8 cellular contexts compared by ENCODE assay signal in genomic region chr3:49722896-49723295, GRCh38. TPM values are rescaled to one million over a fixed set of nuclear protein-coding genes. Genes with fewer than 3 reads are reported as not detected.
A peak's percentile ranks its signal among the peaks of the same experiment; 100 is the strongest.
DNase-seq lines count a peak whose midpoint lies in the region; ATAC-seq, FAIRE-seq and TF ChIP-seq lines count a peak whose summit lies in the region.

No MANE protein-coding gene starts in this region.

- no peaks in the 10 kb centered on the region for H3K9me3 ChIP-seq in K562 (replicated peaks; ENCODE audit: control insufficient read depth, insufficient read depth, low read depth, low read length)
- H3K9me3 ChIP-seq in lower lobe of right lung, result no peaks in the 10 kb centered on the region
- H3K9me3 ChIP-seq in tibial nerve, result no peaks in the 10 kb centered on the region

- TF ChIP-seq POLR2A in K562 (conservative IDR thresholded peaks at IDR 0.05) (no peak), tibial nerve (IDR thresholded peaks at IDR 0.05) (no peak)

- POLR2A ChIA-PET in K562 (lab: Yijun Ruan, JAX), result interaction anchor here (0.7 kb wide), 1 partner anchor 8 kb away, joined by 3 read pairs; no protein-coding TSS in a partner anchor

- peak overlapping the region; percentile 93 for H3K4me2 ChIP-seq in K562 (ENCODE audit: insufficient read depth, low read length)

- ATAC-seq in activated T-cell treated with anti-CD3 and anti-CD28 coated beads, Interleukin-2, amount 50 U/mL, for 4 hours, result no peak
- ATAC-seq in K562 (no peak), lower lobe of right lung (no peak)

- H3K36me3 Mint-ChIP-seq in activated T-cell treated with anti-CD3 and anti-CD28 coated beads, Interleukin-2, amount 50 U/mL, for 4 hours (ENCODE audit: insufficient read depth), result peaks cover 12% of the 10 kb centered on the region

- H2AFZ ChIP-seq in K562 (ENCODE audit: low read depth, low read length), result no peak overlapping the region

- H3K4me1 ChIP-seq in K562 (replicated peaks in 1 of 2; ENCODE audit: control insufficient read depth in 2 of 2, insufficient read depth in 2 of 2, low read length in 2 of 2) (peaks cover 2 to 41% of the 10 kb centered on the region in 2 experiments; a peak in 4 of 5 replicates), lower lobe of right lung (peaks cover 43% of the 10 kb centered on the region), tibial nerve (peaks cover 0 to 55% (median 24%) of the 10 kb centered on the region in 4 donors)

- 0 out of 2 replicates have a peak, but pooled peaks cover 3% of the 10 kb centered on the region for H4K20me1 ChIP-seq in K562 (replicated peaks; ENCODE audit: control insufficient read depth, insufficient read depth, low read length)

- no peaks in the 10 kb centered on the region for H3K9me1 ChIP-seq in K562 (ENCODE audit: control insufficient read depth, insufficient read depth, low read length)

- in situ Hi-C loops in K562 (cut with MboI) (no loop called here), ACHN (cut with HindIII; ENCODE audit: low pct_ligation_motif_present, low pct_unique_long_range_greater_than_20kb, low sequenced_read_pairs) (no loop called here)

- H3K36me3 ChIP-seq in K562 (ENCODE audit: control insufficient read depth, insufficient read depth, low read length) (peaks cover 67% of the 10 kb centered on the region; the same call in 2 of the 3 replicates), lower lobe of right lung (peaks cover 50% of the 10 kb centered on the region), tibial nerve (peaks cover 0 to 49% (median 0%) of the 10 kb centered on the region in 3 donors)

- intact Hi-C loops in K562 (cut with micrococcal nuclease), result loop anchor here (5.0 kb wide), 1 partner anchor 114 kb away; no protein-coding TSS in a partner anchor
- intact Hi-C loops in lower lobe of right lung (cut with DNase I), result no loop called here

- peak overlapping the region; percentile 95 to 100 for H3K9ac ChIP-seq in K562 (ENCODE audit: insufficient read depth in 1 of 2, low read depth in 2 of 2, low read length in 2 of 2)

- peak overlapping the region; percentile 99 for H3K4me3 ChIP-seq in K562
- H3K4me3 ChIP-seq in lower lobe of right lung, result peak overlapping the region; percentile 96
- H3K4me3 ChIP-seq in tibial nerve, result peak overlapping the region; percentile 74 to 98 (median 94)

- TF ChIP-seq RAD21 in K562 (CRISPR knock-in tag; conservative IDR thresholded peaks at IDR 0.05 in 1 of 2, IDR thresholded peaks at IDR 0.05 in 1 of 2), result no peak

- no peaks in the 10 kb centered on the region for H3K9me3 Mint-ChIP-seq in activated T-cell treated with anti-CD3 and anti-CD28 coated beads, Interleukin-2, amount 50 U/mL, for 4 hours

- BruUV-seq in K562 (replicated peaks; lab: Mats Ljungman, UMichigan), result no TSS peak

- peak overlapping the region; percentile 90; the same call in 2 of the 3 replicates for H3K27ac ChIP-seq in K562 (ENCODE audit: extremely low read depth, low read depth, low read length)
- H3K27ac ChIP-seq in lower lobe of right lung, result peak overlapping the region; percentile 97
- peak overlapping the region; percentile 77 to 96 (median 92) for H3K27ac ChIP-seq in tibial nerve

- no peak for TF ChIP-seq EP300 in K562 (IDR thresholded peaks at IDR 0.05; ENCODE audit: low read length)
- TF ChIP-seq EP300 in tibial nerve (IDR thresholded peaks at IDR 0.05), result no peak

- FAIRE-seq in K562 (lab: Jason Lieb, UNC), result no peak

- TF ChIP-seq CTCF in K562 (IDR thresholded peaks at IDR 0.05 in 2 of 3, conservative IDR thresholded peaks at IDR 0.05 in 1 of 3; ENCODE audit: insufficient read depth in 2 of 3, low read depth in 1 of 3, low read length in 3 of 3) (no peak), lower lobe of right lung (IDR thresholded peaks at IDR 0.05) (no peak), tibial nerve (IDR thresholded peaks at IDR 0.05) (no peak)

- DNase-seq in activated T-cell treated with anti-CD3 and anti-CD28 coated beads, Interleukin-2, amount 50 U/mL, for 4 hours, result no peak
- DNase-seq in activated T-cell treated with anti-CD3 and anti-CD28 coated beads, Interleukin-2, amount 50 U/mL, for 48 hours, result no peak
- no peak for DNase-seq in K562 (ENCODE audit: extremely low read depth in 1 of 4, low spot score in 3 of 4)
- DNase-seq in lower lobe of right lung, result no peak
- peak in 1 of 2 donors; percentile 10 for DNase-seq in tibial nerve (ENCODE audit: low spot score in 2 of 2)
- DNase-seq in DMS114 treated with DMSO at 0.1 percent for 48 hours (lab: John Stamatoyannopoulos, UW; ENCODE audit: unreplicated experiment), result no peak
- no peak for DNase-seq in NCI-H748 (lab: John Stamatoyannopoulos, UW; ENCODE audit: unreplicated experiment)
- DNase-seq in ACHN, result no peak

- peak overlapping the region; percentile 94 for H3K4me3 Mint-ChIP-seq in activated T-cell treated with anti-CD3 and anti-CD28 coated beads, Interleukin-2, amount 50 U/mL, for 4 hours

- peaks cover 12% of the 10 kb centered on the region for H3K79me2 ChIP-seq in K562 (ENCODE audit: control insufficient read depth, insufficient read depth, low read length)

- CTCF ChIA-PET in K562 (lab: Yijun Ruan, JAX; ENCODE audit: low intra/inter-chr PET ratio), result no interaction called here

- no peaks in the 10 kb centered on the region for H3K27me3 Mint-ChIP-seq in activated T-cell treated with anti-CD3 and anti-CD28 coated beads, Interleukin-2, amount 50 U/mL, for 4 hours (ENCODE audit: low read depth)

- peaks cover 35% of the 10 kb centered on the region for H3K4me1 Mint-ChIP-seq in activated T-cell treated with anti-CD3 and anti-CD28 coated beads, Interleukin-2, amount 50 U/mL, for 4 hours (ENCODE audit: low read depth)

- 52% methylated on average over 5 of the region's 8 CpGs for WGBS in K562 (ENCODE audit: insufficient coverage, low coverage, missing lambda C conversion rate)
- 45 to 52% methylated on average over 8 of the region's 8 CpGs for WGBS in tibial nerve, 2 donors

- H3K27me3 ChIP-seq in K562 (ENCODE audit: control insufficient read depth in 2 of 2, insufficient read depth in 2 of 2, low read length in 2 of 2) (no peaks in the 10 kb centered on the region), lower lobe of right lung (ENCODE audit: low read depth) (no peaks in the 10 kb centered on the region), tibial nerve (no peaks in the 10 kb centered on the region)

RNA-seq across cellular contexts. Expression of gene GMPPB, which starts 0.9 kb away (rescaled TPM):
- 10 to 100 TPM; 67.0 to 71.8 (median 67.4) TPM for total RNA-seq in activated T-cell treated with anti-CD3 and anti-CD28 coated beads, Interleukin-2, amount 50 U/mL, for 4 hours
- total RNA-seq in K562 (2011; cell fraction: chromatin; rRNA removed; ENCODE audit: low replicate concordance), result 23.6 and 70.2 TPM in 2 replicates
- 47.0 and 56.7 TPM in 2 replicates for total RNA-seq in K562 (2011; cell fraction: nucleolus; rRNA removed)
- total RNA-seq in K562 (2011; cell fraction: nucleoplasm; rRNA removed), result 29.1 and 36.1 TPM in 2 replicates
- total RNA-seq in K562 (2014; rRNA removed), result 11.0 and 18.0 TPM in 2 replicates
- 4.3 and 5.5 TPM in 2 replicates for total RNA-seq in K562 (2014; rRNA removed; fragmentation: Illumina TruSeq; extraction: Trizol)
- 8.8 and 9.2 TPM in 2 replicates for total RNA-seq in K562 (2015; rRNA removed; fragmentation: Illumina TruSeq; extraction: Trizol)
- 16.4 and 17.4 TPM in 2 replicates for total RNA-seq in K562 (2021)
- polyA plus RNA-seq in K562 (2011; rRNA removed), result 8.1 and 10.3 TPM in 2 replicates
- polyA plus RNA-seq in K562 (2011; cell fraction: cytosol; rRNA removed), result 8.4 and 10.6 TPM in 2 replicates
- 36.7 and 37.8 TPM in 2 replicates for polyA plus RNA-seq in K562 (2011; cell fraction: nucleus; rRNA removed)
- polyA plus RNA-seq in K562 (2012), result 11.6 and 18.7 TPM in 2 replicates
- 5.8 and 7.4 TPM in 2 replicates for polyA plus RNA-seq in K562 (2014; fragmentation: Illumina TruSeq; extraction: Trizol)
- polyA plus RNA-seq in K562 (2014; fragmentation: Nextera tagmentation; extraction: Ambion mirVana), result under 1 TPM; 0.53 to 0.92 TPM
- 11.3 and 13.3 TPM in 2 replicates for polyA plus RNA-seq in K562 (2014; rRNA removed)
- 7.8 and 8.5 TPM in 2 replicates for polyA minus RNA-seq in K562 (2011; rRNA and poly(A)+ RNA removed)
- polyA minus RNA-seq in K562 (2011; cell fraction: cytosol; rRNA and poly(A)+ RNA removed), result 6.6 and 7.7 TPM in 2 replicates
- polyA minus RNA-seq in K562 (2011; cell fraction: nucleus; rRNA and poly(A)+ RNA removed), result 22.8 and 34.7 TPM in 2 replicates
- total RNA-seq in lower lobe of right lung, result 27.3 TPM
- total RNA-seq in tibial nerve, result 10 to 100 TPM; 17.3 to 31.4 (median 25.3) TPM

RNA-seq across cellular contexts. Expression of gene AMIGO3, which starts 3.4 kb away (rescaled TPM):
- under 1 TPM in 1 of 3 donors, not detected in 2; 0.11 TPM for total RNA-seq in activated T-cell treated with anti-CD3 and anti-CD28 coated beads, Interleukin-2, amount 50 U/mL, for 4 hours
- total RNA-seq in K562 (2011; cell fraction: chromatin; rRNA removed; ENCODE audit: low replicate concordance), result 5.9 TPM in 1 of 2 replicates, not detected in the other
- total RNA-seq in K562 (2011; cell fraction: nucleolus; rRNA removed), result 5.9 and 8.8 TPM in 2 replicates
- total RNA-seq in K562 (2011; cell fraction: nucleoplasm; rRNA removed), result 0.51 TPM in 1 of 2 replicates, not detected in the other
- 0.68 and 1.4 TPM in 2 replicates for total RNA-seq in K562 (2014; rRNA removed)
- not detected in 2 replicates for total RNA-seq in K562 (2014; rRNA removed; fragmentation: Illumina TruSeq; extraction: Trizol)
- total RNA-seq in K562 (2015; rRNA removed; fragmentation: Illumina TruSeq; extraction: Trizol), result 0.26 TPM in 1 of 2 replicates, not detected in the other
- total RNA-seq in K562 (2021), result 0.18 and 0.44 TPM in 2 replicates
- 0.13 and 0.41 TPM in 2 replicates for polyA plus RNA-seq in K562 (2011; rRNA removed)
- polyA plus RNA-seq in K562 (2011; cell fraction: cytosol; rRNA removed), result 3.1 TPM in 1 of 2 replicates, not detected in the other
- polyA plus RNA-seq in K562 (2011; cell fraction: nucleus; rRNA removed), result 2.6 and 8.7 TPM in 2 replicates
- 0.61 and 4.4 TPM in 2 replicates for polyA plus RNA-seq in K562 (2012)
- polyA plus RNA-seq in K562 (2014; fragmentation: Illumina TruSeq; extraction: Trizol), result 0.18 TPM in 1 of 2 replicates, not detected in the other
- polyA plus RNA-seq in K562 (2014; fragmentation: Nextera tagmentation; extraction: Ambion mirVana), result not detected
- polyA plus RNA-seq in K562 (2014; rRNA removed), result 2.0 and 2.8 TPM in 2 replicates
- not detected in 2 replicates for polyA minus RNA-seq in K562 (2011; rRNA and poly(A)+ RNA removed)
- polyA minus RNA-seq in K562 (2011; cell fraction: cytosol; rRNA and poly(A)+ RNA removed), result 0.38 and 2.4 TPM in 2 replicates
- 2.4 and 3.3 TPM in 2 replicates for polyA minus RNA-seq in K562 (2011; cell fraction: nucleus; rRNA and poly(A)+ RNA removed)
- not detected for total RNA-seq in lower lobe of right lung
- 1 to 10 TPM in 2 of 4 donors, not detected in 2; 2.1 to 4.2 TPM for total RNA-seq in tibial nerve

RNA-seq across cellular contexts. Expression of gene RNF123, which starts 33.5 kb away (rescaled TPM):
- total RNA-seq in activated T-cell treated with anti-CD3 and anti-CD28 coated beads, Interleukin-2, amount 50 U/mL, for 4 hours, result 10 to 100 TPM; 34.0 to 41.4 (median 35.4) TPM
- total RNA-seq in K562 (2011; cell fraction: chromatin; rRNA removed; ENCODE audit: low replicate concordance), result 60.1 and 195 TPM in 2 replicates
- 128 and 136 TPM in 2 replicates for total RNA-seq in K562 (2011; cell fraction: nucleolus; rRNA removed)
- total RNA-seq in K562 (2011; cell fraction: nucleoplasm; rRNA removed), result 70.7 and 81.4 TPM in 2 replicates
- total RNA-seq in K562 (2014; rRNA removed), result 15.0 and 24.2 TPM in 2 replicates
- 12.5 and 17.5 TPM in 2 replicates for total RNA-seq in K562 (2014; rRNA removed; fragmentation: Illumina TruSeq; extraction: Trizol)
- total RNA-seq in K562 (2015; rRNA removed; fragmentation: Illumina TruSeq; extraction: Trizol), result 14.4 and 15.6 TPM in 2 replicates
- 44.6 and 53.1 TPM in 2 replicates for total RNA-seq in K562 (2021)
- polyA plus RNA-seq in K562 (2011; rRNA removed), result 30.4 and 48.7 TPM in 2 replicates
- polyA plus RNA-seq in K562 (2011; cell fraction: cytosol; rRNA removed), result 44.7 and 74.3 TPM in 2 replicates
- polyA plus RNA-seq in K562 (2011; cell fraction: nucleus; rRNA removed), result 195 and 281 TPM in 2 replicates
- polyA plus RNA-seq in K562 (2012), result 22.8 and 35.5 TPM in 2 replicates
- polyA plus RNA-seq in K562 (2014; fragmentation: Illumina TruSeq; extraction: Trizol), result 28.8 and 29.6 TPM in 2 replicates
- polyA plus RNA-seq in K562 (2014; fragmentation: Nextera tagmentation; extraction: Ambion mirVana), result 1 to 10 TPM; 8.7 to 8.8 TPM
- polyA plus RNA-seq in K562 (2014; rRNA removed), result 34.2 and 35.0 TPM in 2 replicates
- polyA minus RNA-seq in K562 (2011; rRNA and poly(A)+ RNA removed), result 22.1 and 29.0 TPM in 2 replicates
- 28.9 and 31.4 TPM in 2 replicates for polyA minus RNA-seq in K562 (2011; cell fraction: cytosol; rRNA and poly(A)+ RNA removed)
- 45.0 and 58.2 TPM in 2 replicates for polyA minus RNA-seq in K562 (2011; cell fraction: nucleus; rRNA and poly(A)+ RNA removed)
- 42.9 TPM for total RNA-seq in lower lobe of right lung
- total RNA-seq in tibial nerve, result 10 to 100 TPM; 32.9 to 64.7 (median 39.1) TPM

RNA-seq across cellular contexts. Expression of gene MST1, which starts 33.6 kb away (rescaled TPM):
- total RNA-seq in activated T-cell treated with anti-CD3 and anti-CD28 coated beads, Interleukin-2, amount 50 U/mL, for 4 hours, result 1 to 10 TPM; 4.1 to 5.7 (median 4.7) TPM
- total RNA-seq in K562 (2011; cell fraction: chromatin; rRNA removed; ENCODE audit: low replicate concordance), result 3.9 and 10.8 TPM in 2 replicates
- 8.2 and 12.5 TPM in 2 replicates for total RNA-seq in K562 (2011; cell fraction: nucleolus; rRNA removed)
- 5.0 and 5.1 TPM in 2 replicates for total RNA-seq in K562 (2011; cell fraction: nucleoplasm; rRNA removed)
- total RNA-seq in K562 (2014; rRNA removed), result 0.23 and 0.57 TPM in 2 replicates
- total RNA-seq in K562 (2014; rRNA removed; fragmentation: Illumina TruSeq; extraction: Trizol), result 0.51 TPM in 1 of 2 replicates, not detected in the other
- 0.26 and 0.40 TPM in 2 replicates for total RNA-seq in K562 (2015; rRNA removed; fragmentation: Illumina TruSeq; extraction: Trizol)
- total RNA-seq in K562 (2021), result 1.2 and 1.4 TPM in 2 replicates
- polyA plus RNA-seq in K562 (2011; rRNA removed), result 1.3 and 4.3 TPM in 2 replicates
- polyA plus RNA-seq in K562 (2011; cell fraction: cytosol; rRNA removed), result 0.94 and 1.4 TPM in 2 replicates
- polyA plus RNA-seq in K562 (2011; cell fraction: nucleus; rRNA removed), result 35.5 and 64.0 TPM in 2 replicates
- 3.4 and 6.1 TPM in 2 replicates for polyA plus RNA-seq in K562 (2012)
- polyA plus RNA-seq in K562 (2014; fragmentation: Illumina TruSeq; extraction: Trizol), result 0.30 and 1.1 TPM in 2 replicates
- polyA plus RNA-seq in K562 (2014; fragmentation: Nextera tagmentation; extraction: Ambion mirVana), result under 1 TPM; 0.08 to 0.10 TPM
- polyA plus RNA-seq in K562 (2014; rRNA removed), result 1.8 and 5.0 TPM in 2 replicates
- 0.56 and 1.1 TPM in 2 replicates for polyA minus RNA-seq in K562 (2011; rRNA and poly(A)+ RNA removed)
- polyA minus RNA-seq in K562 (2011; cell fraction: cytosol; rRNA and poly(A)+ RNA removed), result 1.0 and 1.2 TPM in 2 replicates
- 3.1 and 6.1 TPM in 2 replicates for polyA minus RNA-seq in K562 (2011; cell fraction: nucleus; rRNA and poly(A)+ RNA removed)
- 17.5 TPM for total RNA-seq in lower lobe of right lung
- 10 to 100 TPM; 11.7 to 23.7 (median 17.0) TPM for total RNA-seq in tibial nerve

RNA-seq across cellular contexts. Expression of gene APEH, which starts 48.7 kb away (rescaled TPM):
- total RNA-seq in activated T-cell treated with anti-CD3 and anti-CD28 coated beads, Interleukin-2, amount 50 U/mL, for 4 hours, result 100 to 1,000 TPM; 129 to 183 (median 171) TPM
- 167 and 504 TPM in 2 replicates for total RNA-seq in K562 (2011; cell fraction: chromatin; rRNA removed; ENCODE audit: low replicate concordance)
- total RNA-seq in K562 (2011; cell fraction: nucleolus; rRNA removed), result 286 and 325 TPM in 2 replicates
- total RNA-seq in K562 (2011; cell fraction: nucleoplasm; rRNA removed), result 167 and 176 TPM in 2 replicates
- 142 and 162 TPM in 2 replicates for total RNA-seq in K562 (2014; rRNA removed)
- total RNA-seq in K562 (2014; rRNA removed; fragmentation: Illumina TruSeq; extraction: Trizol), result 74.1 and 104 TPM in 2 replicates
- 126 and 127 TPM in 2 replicates for total RNA-seq in K562 (2015; rRNA removed; fragmentation: Illumina TruSeq; extraction: Trizol)
- 174 and 177 TPM in 2 replicates for total RNA-seq in K562 (2021)
- 116 and 117 TPM in 2 replicates for polyA plus RNA-seq in K562 (2011; rRNA removed)
- 143 and 217 TPM in 2 replicates for polyA plus RNA-seq in K562 (2011; cell fraction: cytosol; rRNA removed)
- polyA plus RNA-seq in K562 (2011; cell fraction: nucleus; rRNA removed), result 281 and 331 TPM in 2 replicates
- 148 and 159 TPM in 2 replicates for polyA plus RNA-seq in K562 (2012)
- 120 and 130 TPM in 2 replicates for polyA plus RNA-seq in K562 (2014; fragmentation: Illumina TruSeq; extraction: Trizol)
- polyA plus RNA-seq in K562 (2014; fragmentation: Nextera tagmentation; extraction: Ambion mirVana), result 10 to 100 TPM; 70.9 to 72.6 TPM
- 111 and 122 TPM in 2 replicates for polyA plus RNA-seq in K562 (2014; rRNA removed)
- polyA minus RNA-seq in K562 (2011; rRNA and poly(A)+ RNA removed), result 104 and 133 TPM in 2 replicates
- 123 and 130 TPM in 2 replicates for polyA minus RNA-seq in K562 (2011; cell fraction: cytosol; rRNA and poly(A)+ RNA removed)
- polyA minus RNA-seq in K562 (2011; cell fraction: nucleus; rRNA and poly(A)+ RNA removed), result 142 and 151 TPM in 2 replicates
- 83.4 TPM for total RNA-seq in lower lobe of right lung
- 10 to 100 TPM; 64.0 to 77.7 (median 65.8) TPM for total RNA-seq in tibial nerve
